In the genomic region with DNA sequence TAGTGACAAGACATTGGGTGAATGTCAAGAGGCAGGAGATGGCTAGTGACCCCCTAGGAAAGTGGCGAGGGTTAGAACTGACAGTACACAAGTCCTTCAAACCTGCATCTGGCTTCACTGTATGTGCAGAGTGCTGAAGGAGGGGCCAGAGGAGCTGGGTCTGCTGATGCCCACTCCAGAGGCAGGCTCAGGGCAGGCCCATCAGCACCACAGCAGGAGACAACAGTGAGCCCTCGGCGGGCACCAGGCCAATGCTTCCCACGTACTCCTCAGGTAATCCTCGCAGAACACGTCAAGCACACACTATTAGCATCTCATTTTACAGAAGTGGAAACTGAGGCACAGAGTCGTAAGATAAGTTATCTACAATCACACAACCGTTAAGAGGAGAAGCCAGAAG, we compare ENCODE assay signal across 29 cellular contexts.
A peak's percentile ranks its signal among the peaks of the same experiment; 100 is the strongest.
DNase-seq lines count a peak whose midpoint lies in the region; ATAC-seq and TF ChIP-seq lines count a peak whose summit lies in the region.
"Had no signal": no experiment of that assay in that cellular context is flagged by ENCODE, and none has a peak within 500 bp of the region (broad histone marks: within the 10 kb centered on the region; RNA-seq: fewer than 3 reads in every experiment).

No MANE protein-coding gene starts in this region.

- no peak overlapping the region for H2AK5ac ChIP-seq in H9 (ENCODE audit: insufficient read length, low read length)

- no peak overlapping the region for H2BK120ac ChIP-seq in H9 (ENCODE audit: low read depth, low read length, poor library complexity, severe bottlenecking)

- DNase-seq in activated effector memory CD4-positive, alpha-beta T cell treated with anti-CD3 and anti-CD28 coated beads, Interleukin-2, amount 50 U/mL, for 16 hours: peak; percentile 28
- no peak for DNase-seq in activated effector memory CD4-positive, alpha-beta T cell treated with Interleukin-2 at 50 U/mL for 16 hours
- DNase-seq in H9 (peak; percentile 15), lower leg skin (ENCODE audit: low spot score in 2 of 2) (peak; percentile 10 to 46), upper lobe of right lung (peak; percentile 22), NCI-H2196 treated with DMSO at 0.1 percent for 48 hours (lab: John Stamatoyannopoulos, UW; ENCODE audit: unreplicated experiment) (no peak), GOT3 (lab: John Stamatoyannopoulos, UW) (no peak), HCEC 1CT (no peak)
- DNase-seq: activated B cell treated with CpG ODN at 0.5 μM for 24 hours; activated CD4-positive, alpha-beta T cell treated with anti-CD3 and anti-CD28 coated beads, Interleukin-2, amount 50 U/mL, for 4 hours; effector memory CD4-positive, alpha-beta T cell; H7; KG1; NCI-H1105 treated with DMSO at 0.1 percent for 48 hours; NCI-H1930; NCI-H524 treated with DMSO at 0.1 percent for 48 hours; NK-92 treated with Interleukin-12 subunit alpha and Interleukin-12 subunit beta, amount 100 ng/mL, for 24 hours; PC-9; psoas muscle; stimulated activated CD4-positive, alpha-beta T cell treated with anti-CD3 and anti-CD28 coated beads, Interleukin-15, amount 100 ng/mL, for 24 hours; stimulated activated CD4-positive, alpha-beta T cell treated with anti-CD3 and anti-CD28 coated beads, Interleukin-4, amount 100 ng/mL, for 4 hours; transverse colon had no signal

- no peaks in the 10 kb centered on the region for H3K36me3 ChIP-seq in upper lobe of right lung
- H3K36me3 ChIP-seq: neutrophil, transverse colon had no signal

- no peak overlapping the region for H3K27ac Mint-ChIP-seq in H9
- H3K27ac Mint-ChIP-seq: activated B cell treated with CpG ODN at 0.5 μM for 24 hours; activated naive CD8-positive, alpha-beta T cell; CD8-positive, alpha-beta T cell; mesothelial cell of epicardium; T-helper 1 cell treated with Interleukin-12 subunit alpha and Interleukin-12 subunit beta and Interleukin-4 antibody, amounts not matched to agents 30 μg/mL and 1 μg/mL, for 36 hours had no signal

- H4K8ac ChIP-seq in H9 (replicated peaks; ENCODE audit: insufficient read length, low read depth, low read length): no peak overlapping the region

- no peak overlapping the region for H3T11ph ChIP-seq in H9 (ENCODE audit: low read length)

- H3K23me2 ChIP-seq in H9 (ENCODE audit: insufficient read length, low read depth, low read length, poor library complexity, severe bottlenecking): no peaks in the 10 kb centered on the region

- H3K36me3 Mint-ChIP-seq in H9 (ENCODE audit: insufficient read depth in 1 of 3, low read depth in 3 of 3): peaks cover 0 to 4% (median 1%) of the 10 kb centered on the region in 3 experiments; a peak in 3 of 7 replicates
- H3K36me3 Mint-ChIP-seq: activated naive CD8-positive, alpha-beta T cell; CD8-positive, alpha-beta T cell; mesothelial cell of epicardium had no signal

- peaks cover 10 to 14% of the 10 kb centered on the region in 2 experiments; a peak in 3 of 4 replicates for H3K4me1 Mint-ChIP-seq in H9
- H3K4me1 Mint-ChIP-seq: activated B cell treated with CpG ODN at 0.5 μM for 24 hours had no signal

- H3K23ac ChIP-seq in H9 (ENCODE audit: insufficient read length, low read depth, low read length): no peak overlapping the region

- H3K9me3 Mint-ChIP-seq in H9: peaks cover 4% of the 10 kb centered on the region in 2 experiments; a peak in 3 of 5 replicates
- H3K9me3 Mint-ChIP-seq: CD8-positive, alpha-beta T cell; T-helper 1 cell treated with Interleukin-12 subunit alpha and Interleukin-12 subunit beta and Interleukin-4 antibody, amounts not matched to agents 30 μg/mL and 1 μg/mL, for 36 hours had no signal

- H3K4me3 ChIP-seq in lower leg skin (ENCODE audit: low read depth, poor library complexity, severe bottlenecking) (no peak overlapping the region), upper lobe of right lung (no peak overlapping the region)
- H3K4me3 ChIP-seq: A549, PC-9, psoas muscle, transverse colon had no signal

- H3K27me3 Mint-ChIP-seq in H9 (ENCODE audit: low read depth): peaks cover 34% of the 10 kb centered on the region

- no peak overlapping the region for H2BK5ac ChIP-seq in H9 (ENCODE audit: insufficient read length, low read length)

- no peak overlapping the region for H3K4me3 Mint-ChIP-seq in H9
- H3K4me3 Mint-ChIP-seq: activated B cell treated with CpG ODN at 0.5 μM for 24 hours; activated naive CD8-positive, alpha-beta T cell; CD8-positive, alpha-beta T cell; mesothelial cell of epicardium; T-helper 1 cell treated with Interleukin-12 subunit alpha and Interleukin-12 subunit beta and Interleukin-4 antibody, amounts not matched to agents 30 μg/mL and 1 μg/mL, for 36 hours had no signal

- H3K4ac ChIP-seq in H9 (ENCODE audit: low read depth, low read length): no peak overlapping the region

- H3K79me1 ChIP-seq in H9 (ENCODE audit: insufficient read depth, low read depth, low read length, poor library complexity, severe bottlenecking): no peaks in the 10 kb centered on the region

- no peak overlapping the region for H2BK12ac ChIP-seq in H9 (ENCODE audit: insufficient read length, low read depth, low read length)

- intact Hi-C loops in lower leg skin (cut with DNase I; ENCODE audit: low total_unique reads) (no loop called here), upper lobe of right lung (cut with DNase I) (no loop called here)

- H3K27me3 ChIP-seq in H9 (ENCODE audit: insufficient read depth, low read length) (no peaks in the 10 kb centered on the region), upper lobe of right lung (no peaks in the 10 kb centered on the region)
- H3K27me3 ChIP-seq: transverse colon had no signal

- H3K56ac ChIP-seq in H9 (ENCODE audit: insufficient read length, low read depth, low read length): no peak overlapping the region

- WGBS in H9 (ENCODE audit: extremely low coverage, insufficient read length, low lambda C conversion rate): no CpG with 5 or more reads among the region's 8 CpGs
- 93 to 98% methylated on average over 8 of the region's 8 CpGs for WGBS in lower leg skin, 2 donors

- H3K27ac ChIP-seq in H9 (ENCODE audit: insufficient read length, low read depth, low read length): no peak overlapping the region
- H3K27ac ChIP-seq in upper lobe of right lung: no peak overlapping the region
- H3K27ac ChIP-seq: A549, neutrophil, PC-9, psoas muscle, transverse colon had no signal

- H3K9ac ChIP-seq in H9 (ENCODE audit: extremely low read depth, insufficient read length, low read length): no peak overlapping the region

- H3K9me3 ChIP-seq in H9 (ENCODE audit: control insufficient read depth, low read depth, low read length): no peaks in the 10 kb centered on the region
- H3K9me3 ChIP-seq in upper lobe of right lung: no peaks in the 10 kb centered on the region
- H3K9me3 ChIP-seq: neutrophil, psoas muscle, transverse colon had no signal

- H2BK15ac ChIP-seq in H9 (ENCODE audit: low read depth, low read length): no peak overlapping the region

- 0 out of 2 replicates have a peak, but pooled peaks cover 2% of the 10 kb centered on the region for H3K4me1 ChIP-seq in H9 (ENCODE audit: insufficient read depth, low read length)
- H3K4me1 ChIP-seq in upper lobe of right lung: peaks cover 17% of the 10 kb centered on the region

- no peak overlapping the region for H2BK20ac ChIP-seq in H9 (ENCODE audit: low read depth, low read length, poor library complexity, severe bottlenecking)

- H4K91ac ChIP-seq in H9 (ENCODE audit: insufficient read length, low read depth, low read length): no peak overlapping the region

- H4K20me1 ChIP-seq in H9 (ENCODE audit: control insufficient read depth, insufficient read depth, insufficient read length): no peaks in the 10 kb centered on the region

- no peak for ATAC-seq in upper lobe of right lung
- ATAC-seq: A549; CD8-positive, alpha-beta T cell; psoas muscle; SK-N-SH treated with all-trans-retinoic acid at 6 μM for 48 hours had no signal

- no peak overlapping the region for H2AFZ ChIP-seq in H9 (ENCODE audit: low read length)
- H2AFZ ChIP-seq: PC-9 had no signal

- no peak overlapping the region for H3K18ac ChIP-seq in H9 (ENCODE audit: insufficient read length, low read depth, low read length)

- no peak overlapping the region for H3K4me2 ChIP-seq in H9 (ENCODE audit: insufficient read depth, insufficient read length, low read length)
- H3K4me2 ChIP-seq: A549, PC-9 had no signal

- no peak for TF ChIP-seq POLR2A in lower leg skin (IDR thresholded peaks at IDR 0.05)

- H3K79me2 ChIP-seq in H9 (ENCODE audit: insufficient read depth, low read length): no peaks in the 10 kb centered on the region

- no peak overlapping the region; the same call in 1 of the 2 replicates for H3K14ac ChIP-seq in H9 (ENCODE audit: insufficient read depth, low read length)

- no peak overlapping the region for H4K5ac ChIP-seq in H9 (ENCODE audit: insufficient read length, low read depth, low read length)

- TF ChIP-seq CTCF in H9 (conservative IDR thresholded peaks at IDR 0.05) (no peak), lower leg skin (IDR thresholded peaks at IDR 0.05) (no peak), upper lobe of right lung (IDR thresholded peaks at IDR 0.05) (no peak)

Comparison
In these comparisons a context has a peak if more than half of its experiments do, and no peak if none do; other contexts are left out.
1. DNase-seq: peak in activated effector memory CD4-positive, alpha-beta T cell treated with anti-CD3 and anti-CD28 coated beads, Interleukin-2, amount 50 U/mL, for 16 hours (single experiment), H9 (single experiment), lower leg skin (2 of 2) and upper lobe of right lung (single experiment); none in activated effector memory CD4-positive, alpha-beta T cell treated with Interleukin-2 at 50 U/mL for 16 hours (single experiment), NCI-H2196 treated with DMSO at 0.1 percent for 48 hours (single experiment), GOT3 (single experiment) and HCEC 1CT (single experiment).